Comparison of ENCODE assay signal across 12 cellular contexts in genomic region chr17:28737770-28738679, GRCh38. TPM values are rescaled to one million over a fixed set of nuclear protein-coding genes. Genes with fewer than 3 reads are reported as not detected.
DNase-seq lines count a peak whose midpoint lies in the region; ATAC-seq lines count a peak whose summit lies in the region.
"Had no signal": no experiment of that assay in that cellular context is flagged by ENCODE, and none has a peak within 500 bp of the region (broad histone marks: within the 10 kb centered on the region; RNA-seq: fewer than 3 reads in every experiment).

No MANE protein-coding gene starts in this region.

- POLR2A ChIA-PET in activated CD8-positive, alpha-beta T cell treated with anti-CD3 and anti-CD28 coated beads, Interleukin-2, amount 10 ng/mL, durations not matched to agents 7 days and 5 days (lab: Charles Lee) = interaction anchor here (2.2 kb wide), 1 partner anchor 10 kb away, joined by 7 read pairs; the partner anchor contains the start of gene NEK8

- intact Hi-C loops in right cardiac atrium (cut with DNase I) = no loop called here
- intact Hi-C loops in cardiac septum (cut with DNase I) = no loop called here

- no peaks in the 10 kb centered on the region for H3K4me1 ChIP-seq in right cardiac atrium (ENCODE audit: control insufficient read depth, insufficient read depth, low read length)
- H3K4me1 ChIP-seq: BE2C, parathyroid adenoma had no signal

- H3K9me3 Mint-ChIP-seq in activated CD8-positive, alpha-beta T cell treated with anti-CD3 and anti-CD28 coated beads, Interleukin-2, amount 10 ng/mL, durations not matched to agents 7 days and 5 days (ENCODE audit: insufficient read depth) = peaks cover 3% of the 10 kb centered on the region

- H3K36me3 ChIP-seq in MG63 = no peaks in the 10 kb centered on the region
- H3K36me3 ChIP-seq: BE2C, thoracic aorta had no signal

- H3K27ac Mint-ChIP-seq in activated CD8-positive, alpha-beta T cell treated with anti-CD3 and anti-CD28 coated beads, Interleukin-2, amount 10 ng/mL, durations not matched to agents 7 days and 5 days = peak overlapping the region; percentile 69

- peak in 1 of 2 donors; percentile 10 for ATAC-seq in right cardiac atrium
- peak; percentile 73 for ATAC-seq in HG02852 (IDR thresholded peaks at IDR 0.05; ENCODE audit: unreplicated experiment)
- ATAC-seq in activated CD8-positive, alpha-beta T cell treated with anti-CD3 and anti-CD28 coated beads, Interleukin-2, amount 10 ng/mL, durations not matched to agents 7 days and 5 days = no peak

- H3K27me3 ChIP-seq in right cardiac atrium (ENCODE audit: control insufficient read depth, insufficient read depth) (no peaks in the 10 kb centered on the region), MG63 (no peaks in the 10 kb centered on the region)
- H3K27me3 ChIP-seq: BE2C had no signal

- WGBS in right cardiac atrium = 88% methylated on average over 22 of the region's 22 CpGs

- H3K4me3 Mint-ChIP-seq in activated CD8-positive, alpha-beta T cell treated with anti-CD3 and anti-CD28 coated beads, Interleukin-2, amount 10 ng/mL, durations not matched to agents 7 days and 5 days = no peak overlapping the region

- no peak overlapping the region for H3K27ac ChIP-seq in right cardiac atrium (ENCODE audit: low read length)
- H3K27ac ChIP-seq: parathyroid adenoma, thoracic aorta had no signal

- H3K36me3 Mint-ChIP-seq in activated CD8-positive, alpha-beta T cell treated with anti-CD3 and anti-CD28 coated beads, Interleukin-2, amount 10 ng/mL, durations not matched to agents 7 days and 5 days (ENCODE audit: low read depth) = peaks cover 26% of the 10 kb centered on the region

- DNase-seq in right cardiac atrium (peak in 2 of 3 donors; percentile 38 to 51), cardiac septum (ENCODE audit: low spot score) (no peak), ureter (ENCODE audit: low spot score) (peak; percentile 83), MG63 (no peak), Ammon's horn (ENCODE audit: low spot score) (no peak), medulla oblongata (ENCODE audit: extremely low spot score) (no peak)
- DNase-seq in activated CD8-positive, alpha-beta T cell treated with anti-CD3 and anti-CD28 coated beads, Interleukin-2, amount 10 ng/mL, durations not matched to agents 7 days and 5 days = no peak
- DNase-seq: activated CD8-positive, alpha-beta memory T cell treated with anti-CD3 and anti-CD28 coated beads, Interleukin-2, amount 50 U/mL, for 48 hours; BE2C had no signal

- no peaks in the 10 kb centered on the region for H3K27me3 Mint-ChIP-seq in activated CD8-positive, alpha-beta T cell treated with anti-CD3 and anti-CD28 coated beads, Interleukin-2, amount 10 ng/mL, durations not matched to agents 7 days and 5 days (ENCODE audit: low read depth)

- H3K4me1 Mint-ChIP-seq in activated CD8-positive, alpha-beta T cell treated with anti-CD3 and anti-CD28 coated beads, Interleukin-2, amount 10 ng/mL, durations not matched to agents 7 days and 5 days (ENCODE audit: low read depth) = peaks cover 68% of the 10 kb centered on the region

- CTCF ChIA-PET in activated CD8-positive, alpha-beta T cell treated with anti-CD3 and anti-CD28 coated beads, Interleukin-2, amount 10 ng/mL, durations not matched to agents 7 days and 5 days (lab: Charles Lee) = interaction anchor here (1.0 to 17.5 kb wide), 4 partner anchors 10 to 26 kb away, joined by 3 to 736 read pairs (median 6); partner anchors contain the start of genes NEK8 and TLCD1

- no peak overlapping the region for H3K4me3 ChIP-seq in right cardiac atrium (ENCODE audit: low read length)
- no peak overlapping the region for H3K4me3 ChIP-seq in MG63
- H3K4me3 ChIP-seq: thoracic aorta had no signal

- H3K9me3 ChIP-seq in right cardiac atrium (ENCODE audit: control insufficient read depth, low read length) (no peaks in the 10 kb centered on the region), MG63 (no peaks in the 10 kb centered on the region)
- H3K9me3 ChIP-seq: BE2C, thoracic aorta had no signal

RNA-seq across cellular contexts. Expression of gene TRAF4, which starts 5.8 kb away (rescaled TPM):
- total RNA-seq in right cardiac atrium (1 to 10 TPM; 2.9 to 8.9 (median 4.8) TPM), cardiac septum (2.8 TPM), ureter (186 TPM)
- 4.5 TPM for polyA plus RNA-seq in right cardiac atrium
- 10 to 100 TPM; 66.0 to 78.4 TPM for total RNA-seq in activated CD8-positive, alpha-beta T cell treated with anti-CD3 and anti-CD28 coated beads, Interleukin-2, amount 10 ng/mL, durations not matched to agents 7 days and 5 days
- total RNA-seq in MG63 (2014; rRNA removed; shearing (Covaris generic); ENCODE audit: low replicate concordance) = 26.1 and 115 TPM in 2 replicates

RNA-seq across cellular contexts. Expression of gene NEK8, which starts 9.4 kb away (rescaled TPM):
- total RNA-seq in right cardiac atrium (1 to 10 TPM; 1.0 to 1.6 (median 1.2) TPM), cardiac septum (0.78 TPM), ureter (14.9 TPM)
- polyA plus RNA-seq in right cardiac atrium = 0.81 TPM
- 1 to 10 TPM; 4.8 to 5.0 TPM for total RNA-seq in activated CD8-positive, alpha-beta T cell treated with anti-CD3 and anti-CD28 coated beads, Interleukin-2, amount 10 ng/mL, durations not matched to agents 7 days and 5 days
- 0.69 and 4.0 TPM in 2 replicates for total RNA-seq in MG63 (2014; rRNA removed; shearing (Covaris generic); ENCODE audit: low replicate concordance)

RNA-seq across cellular contexts. Expression of gene TLCD1, which starts 12.0 kb away (rescaled TPM):
- 1 to 10 TPM; 1.7 to 3.8 (median 2.5) TPM for total RNA-seq in right cardiac atrium
- 1.5 TPM for polyA plus RNA-seq in right cardiac atrium
- total RNA-seq in cardiac septum = 2.4 TPM
- 1 to 10 TPM; 2.8 to 3.0 TPM for total RNA-seq in activated CD8-positive, alpha-beta T cell treated with anti-CD3 and anti-CD28 coated beads, Interleukin-2, amount 10 ng/mL, durations not matched to agents 7 days and 5 days
- total RNA-seq in ureter = 18.1 TPM
- total RNA-seq in MG63 (2014; rRNA removed; shearing (Covaris generic); ENCODE audit: low replicate concordance) = 6.7 and 26.1 TPM in 2 replicates

RNA-seq across cellular contexts. Expression of gene RPL23A, which starts 18.2 kb away (rescaled TPM):
- total RNA-seq in right cardiac atrium = 1,000 to 10,000 TPM in 1 of 4 donors, 100 to 1,000 TPM in 3; 939 to 1,151 (median 992) TPM
- 817 TPM for polyA plus RNA-seq in right cardiac atrium
- 725 TPM for total RNA-seq in cardiac septum
- total RNA-seq in activated CD8-positive, alpha-beta T cell treated with anti-CD3 and anti-CD28 coated beads, Interleukin-2, amount 10 ng/mL, durations not matched to agents 7 days and 5 days = 1,000 to 10,000 TPM; 1,988 to 2,040 TPM
- total RNA-seq in ureter = 1,937 TPM
- 768 and 1,491 TPM in 2 replicates for total RNA-seq in MG63 (2014; rRNA removed; shearing (Covaris generic); ENCODE audit: low replicate concordance)

RNA-seq across cellular contexts. Expression of gene RAB34, which starts 20.4 kb away (rescaled TPM):
- total RNA-seq in right cardiac atrium (10 to 100 TPM; 56.9 to 62.2 (median 59.8) TPM), cardiac septum (15.3 TPM), ureter (82.9 TPM)
- 57.6 TPM for polyA plus RNA-seq in right cardiac atrium
- 10 to 100 TPM in 1 of 2 experiments, 1 to 10 TPM in 1; 10.0 to 12.7 TPM for total RNA-seq in activated CD8-positive, alpha-beta T cell treated with anti-CD3 and anti-CD28 coated beads, Interleukin-2, amount 10 ng/mL, durations not matched to agents 7 days and 5 days
- 445 and 645 TPM in 2 replicates for total RNA-seq in MG63 (2014; rRNA removed; shearing (Covaris generic); ENCODE audit: low replicate concordance)

Comparison
In these comparisons a context has a peak if more than half of its experiments do, and no peak if none do; other contexts are left out.
1. DNase-seq: peak in right cardiac atrium (2 of 3) and ureter (single experiment); none in cardiac septum (single experiment), activated CD8-positive, alpha-beta T cell treated with anti-CD3 and anti-CD28 coated beads, Interleukin-2, amount 10 ng/mL, durations not matched to agents 7 days and 5 days (single experiment), MG63 (single experiment), Ammon's horn (single experiment) and medulla oblongata (single experiment).